In genomic region chr12:5768880-5769199, GRCh38 we compare ENCODE assay signal across 26 cellular contexts.
"Had no signal": no experiment of that assay in that cellular context is flagged by ENCODE, and none has a peak within 500 bp of the region (broad histone marks: within the 10 kb centered on the region; RNA-seq: fewer than 3 reads in every experiment).

No MANE protein-coding gene starts in this region.

- H3K36me3 Mint-ChIP-seq: mesothelial cell of epicardium had no signal

- H3K9me3 Mint-ChIP-seq: central memory CD8-positive, alpha-beta T cell; dendritic cell treated with granulocyte-macrophage colony-stimulating factor and Interleukin-4, amounts not matched to agents 40 ng/mL and 50 ng/mL, for 4 days; effector memory CD8-positive, alpha-beta T cell had no signal

- H3K4me3 ChIP-seq: colonic mucosa, esophagus squamous epithelium, gastrocnemius medialis, left lung, lower lobe of right lung, mucosa of descending colon had no signal

- H3K4me1 Mint-ChIP-seq: central memory CD8-positive, alpha-beta T cell; mesothelial cell of epicardium had no signal

- H3K27ac ChIP-seq: colonic mucosa, epithelial cell of prostate, esophagus squamous epithelium, gastrocnemius medialis, left lung, lower lobe of right lung had no signal

- H3K9me3 ChIP-seq: colonic mucosa, esophagus squamous epithelium, gastrocnemius medialis, lower lobe of right lung, mucosa of descending colon had no signal

- H3K27ac Mint-ChIP-seq: dendritic cell treated with granulocyte-macrophage colony-stimulating factor and Interleukin-4, amounts not matched to agents 40 ng/mL and 50 ng/mL, for 4 days; effector memory CD8-positive, alpha-beta T cell; endodermal cell; mesothelial cell of epicardium had no signal

- H3K4me1 ChIP-seq: colonic mucosa, gastrocnemius medialis had no signal

- H3K36me3 ChIP-seq: colonic mucosa, esophagus squamous epithelium, gastrocnemius medialis, left lung, lower lobe of right lung had no signal

- FAIRE-seq: endometrium, islet of Langerhans, keratinocyte had no signal

- DNase-seq: cerebellar nuclear complex; cortex of kidney; effector CD8-positive, alpha-beta T cell; effector memory CD8-positive, alpha-beta T cell; endodermal cell; erythroblast; esophagus squamous epithelium; foreskin fibroblast; foreskin melanocyte; gastrocnemius medialis; glutamatergic neuron; head of caudate nucleus; hippocampal formation; mesenchymal stem cell had no signal

- H3K27me3 ChIP-seq: colonic mucosa, gastrocnemius medialis, left lung had no signal

- H3K4me3 Mint-ChIP-seq: central memory CD8-positive, alpha-beta T cell; dendritic cell treated with granulocyte-macrophage colony-stimulating factor and Interleukin-4, amounts not matched to agents 40 ng/mL and 50 ng/mL, for 4 days; effector memory CD8-positive, alpha-beta T cell; endodermal cell; mesothelial cell of epicardium had no signal

- ATAC-seq: effector memory CD8-positive, alpha-beta T cell; esophagus mucosa; gastrocnemius medialis had no signal
